Comparison of ENCODE assay signal across 17 cellular contexts in genomic region chr4:168994961-168995360, GRCh38. TPM values are rescaled to one million over a fixed set of nuclear protein-coding genes. Genes with fewer than 3 reads are reported as not detected.
DNase-seq lines count a peak whose midpoint lies in the region; ATAC-seq and TF ChIP-seq lines count a peak whose summit lies in the region.
"Had no signal": no experiment of that assay in that cellular context is flagged by ENCODE, and none has a peak within 500 bp of the region (broad histone marks: within the 10 kb centered on the region; RNA-seq: fewer than 3 reads in every experiment).

No MANE protein-coding gene starts in this region.

- H3K9me3 ChIP-seq in SJCRH30 (replicated peaks): no peaks in the 10 kb centered on the region
- no peaks in the 10 kb centered on the region for H3K9me3 ChIP-seq in lower lobe of right lung
- H3K9me3 ChIP-seq in vagina: no peaks in the 10 kb centered on the region
- no peaks in the 10 kb centered on the region for H3K9me3 ChIP-seq in ovary
- H3K9me3 ChIP-seq: BLaER1, HAP-1 had no signal

- H3K36me3 ChIP-seq in SJCRH30 (peaks cover 8% of the 10 kb centered on the region; the same call in 1 of the 2 replicates), lower lobe of right lung (peaks cover 13% of the 10 kb centered on the region), vagina (peaks cover 0 to 5% of the 10 kb centered on the region in 2 donors), ovary (no peaks in the 10 kb centered on the region)

- no peaks in the 10 kb centered on the region for H3K9me3 Mint-ChIP-seq in progenitor cell of endocrine pancreas (ENCODE audit: low read depth)
- H3K9me3 Mint-ChIP-seq: CD14-positive monocyte; CD4-positive, alpha-beta memory T cell had no signal

- DNase-seq in SJCRH30: peak in 1 of 2 experiments; percentile 6
- no peak for DNase-seq in lower lobe of right lung
- no peak for DNase-seq in progenitor cell of endocrine pancreas (ENCODE audit: low spot score, unreplicated experiment)
- no peak for DNase-seq in vagina (ENCODE audit: extremely low spot score in 2 of 2)
- DNase-seq in NCI-H2107 treated with DMSO at 0.1 percent for 48 hours (lab: John Stamatoyannopoulos, UW; ENCODE audit: unreplicated experiment): no peak
- DNase-seq in ovary: no peak
- DNase-seq: CD4-positive, alpha-beta memory T cell; DMS153; DMS79; GDM1 had no signal

- no peaks in the 10 kb centered on the region for H3K27me3 Mint-ChIP-seq in progenitor cell of endocrine pancreas
- H3K27me3 Mint-ChIP-seq: CD4-positive, alpha-beta memory T cell had no signal

- 92 to 94% (median 93%) methylated on average over 4 of the region's 4 CpGs for WGBS in ovary, 3 donors

- peak; percentile 80 to 90 for ATAC-seq in lower lobe of right lung
- no peak for ATAC-seq in HG03521 (IDR thresholded peaks at IDR 0.05; ENCODE audit: unreplicated experiment)

- peaks cover 4% of the 10 kb centered on the region for H3K4me1 Mint-ChIP-seq in progenitor cell of endocrine pancreas (ENCODE audit: low read depth)
- H3K4me1 Mint-ChIP-seq: CD4-positive, alpha-beta memory T cell had no signal

- peak overlapping the region; percentile 71 for H3K27ac Mint-ChIP-seq in progenitor cell of endocrine pancreas

- intact Hi-C loops in lower lobe of right lung (cut with DNase I): no loop called here
- intact Hi-C loops in vagina (cut with DNase I): no loop called here
- intact Hi-C loops in ovary (cut with DNase I): no loop called here

- H3K4me3 ChIP-seq in SJCRH30 (no peak overlapping the region), lower lobe of right lung (no peak overlapping the region), vagina (no peak overlapping the region), ovary (no peak overlapping the region)
- H3K4me3 ChIP-seq: BLaER1, GM23248, HAP-1 had no signal

- TF ChIP-seq CTCF in lower lobe of right lung (IDR thresholded peaks at IDR 0.05) (no peak), progenitor cell of endocrine pancreas (IDR thresholded peaks at IDR 0.05; ENCODE audit: unreplicated experiment) (no peak), vagina (IDR thresholded peaks at IDR 0.05) (no peak), ovary (IDR thresholded peaks at IDR 0.05) (no peak)

- peaks cover 7% of the 10 kb centered on the region for H3K36me3 Mint-ChIP-seq in progenitor cell of endocrine pancreas (ENCODE audit: insufficient read depth)

- TF ChIP-seq EP300 in ovary (IDR thresholded peaks at IDR 0.05): no peak

- peaks cover 31% of the 10 kb centered on the region for H3K4me1 ChIP-seq in SJCRH30
- H3K4me1 ChIP-seq in lower lobe of right lung: no peaks in the 10 kb centered on the region
- peaks cover 13% of the 10 kb centered on the region for H3K4me1 ChIP-seq in vagina
- peaks cover 5% of the 10 kb centered on the region for H3K4me1 ChIP-seq in ovary (ENCODE audit: insufficient read depth)
- H3K4me1 ChIP-seq: BLaER1 had no signal

- H3K4me3 Mint-ChIP-seq in progenitor cell of endocrine pancreas (ENCODE audit: low read depth): no peak overlapping the region
- H3K4me3 Mint-ChIP-seq: CD14-positive monocyte; CD4-positive, alpha-beta memory T cell had no signal

- peak overlapping the region; percentile 75 for H3K27ac ChIP-seq in SJCRH30
- H3K27ac ChIP-seq in lower lobe of right lung: no peak overlapping the region
- H3K27ac ChIP-seq in vagina: peak overlapping the region; percentile 42
- H3K27ac ChIP-seq in ovary: no peak overlapping the region
- H3K27ac ChIP-seq: 22Rv1, BLaER1, GM23248, HL-60 had no signal

- no peak for TF ChIP-seq POLR2A in vagina (IDR thresholded peaks at IDR 0.05)
- no peak for TF ChIP-seq POLR2A in ovary (IDR thresholded peaks at IDR 0.05)

- H3K27me3 ChIP-seq in SJCRH30 (no peaks in the 10 kb centered on the region), lower lobe of right lung (ENCODE audit: low read depth) (no peaks in the 10 kb centered on the region), vagina (no peaks in the 10 kb centered on the region), ovary (no peaks in the 10 kb centered on the region)
- H3K27me3 ChIP-seq: BLaER1 had no signal

RNA-seq across cellular contexts. Expression of gene CBR4, which starts 15.1 kb away (rescaled TPM):
- total RNA-seq in SJCRH30 (2014; rRNA removed; shearing (Covaris generic)): 13.1 and 17.7 TPM in 2 replicates
- total RNA-seq in lower lobe of right lung (17.3 TPM), progenitor cell of endocrine pancreas (43.3 and 45.2 TPM in 2 replicates), vagina (13.0 TPM), ovary (10 to 100 TPM; 17.5 to 24.0 (median 20.2) TPM)
- 10 to 100 TPM in 1 of 2 donors, 1 to 10 TPM in 1; 8.9 to 12.3 TPM for polyA plus RNA-seq in ovary

Comparison
In these comparisons a context has a peak if more than half of its experiments do, and no peak if none do; other contexts are left out.
1. H3K27ac ChIP-seq: peak in SJCRH30 (single experiment) and vagina (single experiment); none in lower lobe of right lung (single experiment) and ovary (0 of 2).